In genomic region chr11:114070464-114071139, GRCh38 we compare ENCODE assay signal across 22 cellular contexts. TPM values are rescaled to one million over a fixed set of nuclear protein-coding genes. Genes with fewer than 3 reads are reported as not detected.
DNase-seq lines count a peak whose midpoint lies in the region; ATAC-seq, FAIRE-seq and TF ChIP-seq lines count a peak whose summit lies in the region.
"Had no signal": no experiment of that assay in that cellular context is flagged by ENCODE, and none has a peak within 500 bp of the region (broad histone marks: within the 10 kb centered on the region; RNA-seq: fewer than 3 reads in every experiment).

No MANE protein-coding gene starts in this region.

- no peak for ATAC-seq in right cardiac atrium
- no peak for ATAC-seq in left ventricle myocardium superior
- peak; percentile 58 to 67 (median 62) for ATAC-seq in psoas muscle
- ATAC-seq in GM18511 (IDR thresholded peaks at IDR 0.05; ENCODE audit: unreplicated experiment) = no peak
- ATAC-seq: K562 had no signal

- H3K27ac ChIP-seq in right cardiac atrium (ENCODE audit: low read length) (peak overlapping the region; percentile 20), psoas muscle (peak overlapping the region; percentile 99)
- H3K27ac ChIP-seq: SK-N-MC had no signal

- 91% methylated on average over 7 of the region's 7 CpGs for WGBS in right cardiac atrium
- 44 to 66% (median 45%) methylated on average over 7 of the region's 7 CpGs for WGBS in psoas muscle, 3 donors

- H3K36me3 ChIP-seq in adipocyte (ENCODE audit: control insufficient read depth, insufficient read depth, low read length, severe bottlenecking) (peaks cover 86% of the 10 kb centered on the region), psoas muscle (ENCODE audit: insufficient read depth in 1 of 2, low read depth in 1 of 2) (peaks cover 0 to 27% of the 10 kb centered on the region in 2 donors)

- H3K4me3 ChIP-seq in right cardiac atrium (ENCODE audit: low read length) = no peak overlapping the region
- peak overlapping the region; percentile 67 for H3K4me3 ChIP-seq in adipocyte (ENCODE audit: low read length)
- peak overlapping the region; percentile 41 for H3K4me3 ChIP-seq in psoas muscle
- H3K4me3 ChIP-seq: K562, SK-N-MC had no signal

- no peaks in the 10 kb centered on the region for H3K9me3 ChIP-seq in right cardiac atrium (ENCODE audit: control insufficient read depth, low read length)
- H3K9me3 ChIP-seq in adipocyte (ENCODE audit: control insufficient read depth, low read length) = no peaks in the 10 kb centered on the region
- no peaks in the 10 kb centered on the region for H3K9me3 ChIP-seq in psoas muscle
- H3K9me3 ChIP-seq: Caco-2 had no signal

- no peak for DNase-seq in right cardiac atrium
- DNase-seq in left ventricle myocardium superior = no peak
- DNase-seq in adipocyte (ENCODE audit: low read depth) = no peak
- peak in 1 of 2 donors; percentile 55 for DNase-seq in psoas muscle
- no peak for DNase-seq in urothelium cell line (ENCODE audit: low spot score)
- DNase-seq in middle frontal gyrus (ENCODE audit: extremely low spot score, low spot score) = no peak
- no peak for DNase-seq in AG20443 (ENCODE audit: low spot score)
- DNase-seq: Caco-2; DMS153; GDM1; GOT3; NCI-H1105 treated with DMSO at 0.1 percent for 48 hours; NCI-H1694; NK-92 treated with Interleukin-12 subunit alpha and Interleukin-12 subunit beta, amount 100 ng/mL, for 24 hours; SHP77 had no signal

- peak overlapping the region; percentile 84 for H3K9ac ChIP-seq in adipocyte (ENCODE audit: low read length)

- intact Hi-C loops in right cardiac atrium (cut with DNase I) (loop anchor here in 1 of 4 donors (10.0 kb wide), 1 partner anchor 94 kb away; no protein-coding TSS in a partner anchor), left ventricle myocardium superior (cut with micrococcal nuclease) (no loop called here), psoas muscle (cut with DNase I) (loop anchor here in 1 of 2 donors (5.0 kb wide), 1 partner anchor 52 kb away; no protein-coding TSS in a partner anchor)

- H3K4me1 ChIP-seq in right cardiac atrium (ENCODE audit: control insufficient read depth, insufficient read depth, low read length) (peaks cover 50% of the 10 kb centered on the region), adipocyte (ENCODE audit: control insufficient read depth, insufficient read depth, low read length) (peaks cover 72% of the 10 kb centered on the region), psoas muscle (peaks cover 87% of the 10 kb centered on the region)
- H3K4me1 ChIP-seq: Caco-2 had no signal

- TF ChIP-seq CTCF in psoas muscle (IDR thresholded peaks at IDR 0.05) = no peak

- peak; percentile 5 for FAIRE-seq in urothelium cell line (lab: Jason Lieb, UNC)
- FAIRE-seq: K562, RCC 7860 had no signal

- no peaks in the 10 kb centered on the region for H3K27me3 ChIP-seq in right cardiac atrium (ENCODE audit: control insufficient read depth, insufficient read depth)
- H3K27me3 ChIP-seq in adipocyte (replicated peaks; ENCODE audit: control insufficient read depth, insufficient read depth, low read length) = no peaks in the 10 kb centered on the region
- no peaks in the 10 kb centered on the region for H3K27me3 ChIP-seq in psoas muscle (ENCODE audit: insufficient read depth in 3 of 3, low read length in 2 of 3)

RNA-seq across cellular contexts. Expression of gene ZBTB16, which starts 11.1 kb away (rescaled TPM):
- total RNA-seq in right cardiac atrium (10 to 100 TPM; 61.5 to 89.7 (median 79.4) TPM), left ventricle myocardium superior (67.3 TPM), psoas muscle (100 to 1,000 TPM in 3 of 4 donors, 10 to 100 TPM in 1; 11.7 to 299 (median 183) TPM)
- polyA plus RNA-seq in right cardiac atrium (49.8 TPM), psoas muscle (10 to 100 TPM; 12.0 to 89.8 (median 45.2) TPM)
- total RNA-seq: Daoy, NCI-H460 had no signal
- polyA plus RNA-seq: AG04450 had no signal

Comparison
In these comparisons a context has a peak if more than half of its experiments do, and no peak if none do; other contexts are left out.
1. ATAC-seq: peak in psoas muscle (4 of 4); none in right cardiac atrium (0 of 2), left ventricle myocardium superior (single experiment) and GM18511 (single experiment).